ENCODE assay signal across 14 cellular contexts in the genomic region with DNA sequence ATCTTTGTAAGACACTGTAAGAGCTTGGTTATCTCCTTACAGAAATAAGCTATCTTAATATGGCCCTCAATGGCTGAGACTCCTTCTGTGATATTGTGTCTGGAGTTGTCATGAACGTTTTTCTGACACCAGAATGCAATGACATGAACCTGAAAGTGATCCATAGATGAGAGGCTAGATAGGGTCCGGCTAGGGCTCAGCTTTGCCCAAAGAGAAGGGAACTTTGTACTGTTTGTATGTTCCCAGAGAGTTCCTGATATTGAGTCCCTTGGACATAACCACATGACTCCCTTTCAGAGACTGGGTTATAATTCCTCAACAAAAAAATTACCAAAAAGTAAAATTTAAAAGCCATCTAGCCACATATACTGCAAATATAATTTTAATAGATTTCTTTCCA.
DNase-seq lines count a peak whose midpoint lies in the region; ATAC-seq, FAIRE-seq and TF ChIP-seq lines count a peak whose summit lies in the region.
"Had no signal": no experiment of that assay in that cellular context is flagged by ENCODE, and none has a peak within 500 bp of the region (broad histone marks: within the 10 kb centered on the region; RNA-seq: fewer than 3 reads in every experiment).

No MANE protein-coding gene starts in this region.

- dilution Hi-C loops in keratinocyte (cut with MboI; ENCODE audit: extremely low pct_ligation_motif_present, low sequenced_read_pairs), result no loop called here

- H3K9me3 ChIP-seq in DOHH2 (ENCODE audit: control insufficient read depth, insufficient read depth, low read length) (peaks cover 4% of the 10 kb centered on the region; the same call in 1 of the 2 replicates), keratinocyte (ENCODE audit: control insufficient read depth, low read depth, low read length) (no peaks in the 10 kb centered on the region)
- H3K9me3 ChIP-seq: gastrocnemius medialis had no signal

- no peaks in the 10 kb centered on the region for H3K9me1 ChIP-seq in keratinocyte (ENCODE audit: control insufficient read depth, extremely low read depth, insufficient read depth, low read length)

- H3F3A ChIP-seq in DOHH2 (ENCODE audit: control insufficient read depth, insufficient read depth), result 0 out of 2 replicates have a peak, but pooled peaks cover 3% of the 10 kb centered on the region

- H3K4me1 ChIP-seq in DOHH2 (ENCODE audit: control insufficient read depth, low read length) (peaks cover 62% of the 10 kb centered on the region), KMS-11 (ENCODE audit: low read depth, poor library complexity, severe bottlenecking) (peaks cover 43% of the 10 kb centered on the region), keratinocyte (ENCODE audit: control insufficient read depth, extremely low read depth, insufficient read depth, low read length) (peaks cover 17% of the 10 kb centered on the region)
- H3K4me1 ChIP-seq: left lung had no signal

- H3K27ac ChIP-seq in DOHH2 (ENCODE audit: low read depth, low read length) (peak overlapping the region; percentile 74), KMS-11 (0 out of 2 replicates have a peak overlapping the region, but pooled peaks have one; percentile 21), keratinocyte (ENCODE audit: control insufficient read depth, insufficient read depth, low read length) (no peak overlapping the region)
- H3K27ac ChIP-seq: C4-2B, gastrocnemius medialis, left lung, SK-N-MC had no signal

- H3K36me3 ChIP-seq in DOHH2 (ENCODE audit: control insufficient read depth, low read length) (0 out of 2 replicates have a peak, but pooled peaks cover 5% of the 10 kb centered on the region), KMS-11 (ENCODE audit: insufficient read depth) (no peaks in the 10 kb centered on the region), keratinocyte (ENCODE audit: control insufficient read depth in 2 of 2, extremely low read depth in 1 of 2, insufficient read depth in 2 of 2, low read length in 2 of 2) (no peaks in the 10 kb centered on the region)
- H3K36me3 ChIP-seq: gastrocnemius medialis, left lung had no signal

- H3K4me2 ChIP-seq in DOHH2 (ENCODE audit: low read length) (peak overlapping the region; percentile 61), KMS-11 (peak overlapping the region; percentile 66), keratinocyte (ENCODE audit: control insufficient read depth, extremely low read depth, insufficient read depth, low read depth, low read length) (no peak overlapping the region)

- ATAC-seq in GM21381 (IDR thresholded peaks at IDR 0.05; ENCODE audit: unreplicated experiment), result peak; percentile 9
- no peak for ATAC-seq in HG03354 (IDR thresholded peaks at IDR 0.05; ENCODE audit: poor library complexity, severe bottlenecking, unreplicated experiment)
- no peak for ATAC-seq in GM18873 (IDR thresholded peaks at IDR 0.05; ENCODE audit: low FRiP score, unreplicated experiment)
- ATAC-seq: gastrocnemius medialis, left lung had no signal

- no peak for DNase-seq in keratinocyte (ENCODE audit: low read depth, low spot score)
- DNase-seq in NCI-H146 treated with DMSO at 0.1 percent for 48 hours (lab: John Stamatoyannopoulos, UW; ENCODE audit: unreplicated experiment), result no peak
- DNase-seq in NCI-H526 (lab: John Stamatoyannopoulos, UW), result no peak
- DNase-seq: effector CD8-positive, alpha-beta T cell; gastrocnemius medialis; left lung; NCI-H1417 treated with DMSO at 0.1 percent for 48 hours had no signal

- H2AFZ ChIP-seq in KMS-11 (ENCODE audit: low read depth) (no peak overlapping the region), keratinocyte (ENCODE audit: control insufficient read depth, low read length) (peak overlapping the region; percentile 23)

- H3K9me2 ChIP-seq in DOHH2 (replicated peaks; ENCODE audit: control insufficient read depth, low read length), result no peaks in the 10 kb centered on the region

- H3K79me2 ChIP-seq in DOHH2 (ENCODE audit: control insufficient read depth, low read length) (no peaks in the 10 kb centered on the region), KMS-11 (ENCODE audit: insufficient read depth, low read depth) (no peaks in the 10 kb centered on the region), keratinocyte (ENCODE audit: control insufficient read depth, insufficient read depth, low read length) (no peaks in the 10 kb centered on the region)

- no peak for FAIRE-seq in keratinocyte (lab: Jason Lieb, UNC)

- H4K20me1 ChIP-seq in DOHH2 (ENCODE audit: control insufficient read depth, insufficient read depth, low read depth, low read length), result no peaks in the 10 kb centered on the region
- no peaks in the 10 kb centered on the region for H4K20me1 ChIP-seq in KMS-11 (ENCODE audit: insufficient read depth)
- no peaks in the 10 kb centered on the region for H4K20me1 ChIP-seq in keratinocyte (ENCODE audit: control insufficient read depth, extremely low read depth, insufficient read depth, low read length)

- no peak overlapping the region for H3K9ac ChIP-seq in KMS-11
- no peak overlapping the region for H3K9ac ChIP-seq in keratinocyte (ENCODE audit: control insufficient read depth, extremely low read depth, insufficient read depth, low read length)

- H3K27me3 ChIP-seq in DOHH2 (ENCODE audit: control insufficient read depth, low read length), result no peaks in the 10 kb centered on the region
- H3K27me3 ChIP-seq in KMS-11 (ENCODE audit: insufficient read depth, low read depth), result no peaks in the 10 kb centered on the region
- no peaks in the 10 kb centered on the region for H3K27me3 ChIP-seq in keratinocyte (ENCODE audit: control insufficient read depth, extremely low read depth, insufficient read depth, low read length)
- H3K27me3 ChIP-seq: gastrocnemius medialis, left lung had no signal

- TF ChIP-seq CTCF in DOHH2 (IDR thresholded peaks at IDR 0.05; ENCODE audit: low read depth, low read length, poor library complexity, severe bottlenecking), result no peak
- TF ChIP-seq CTCF in KMS-11 (conservative IDR thresholded peaks at IDR 0.05; ENCODE audit: low read depth, low read length), result no peak
- no peak for TF ChIP-seq CTCF in keratinocyte (optimal IDR thresholded peaks at IDR 0.05 in 1 of 3, IDR thresholded peaks at IDR 0.05 in 1 of 3, conservative IDR thresholded peaks at IDR 0.05 in 1 of 3; ENCODE audit: extremely low read depth in 1 of 3, insufficient read depth in 2 of 3, low read length in 3 of 3)

- peak overlapping the region; percentile 44 for H3K4me3 ChIP-seq in DOHH2 (ENCODE audit: low read length)
- H3K4me3 ChIP-seq in KMS-11 (IDR thresholded peaks at IDR 0.05; ENCODE audit: insufficient read depth, low read depth, low read length), result no peak overlapping the region
- H3K4me3 ChIP-seq in keratinocyte (ENCODE audit: control insufficient read depth in 2 of 3, extremely low read depth in 1 of 3, insufficient read depth in 2 of 3, low read depth in 1 of 3, low read length in 3 of 3), result no peak overlapping the region
- H3K4me3 ChIP-seq: gastrocnemius medialis, left lung, SK-N-MC had no signal
